8 cellular contexts compared by ENCODE assay signal in genomic region chr12:6635856-6636521, GRCh38. TPM values are rescaled to one million over a fixed set of nuclear protein-coding genes. Genes with fewer than 3 reads are reported as not detected.
DNase-seq lines count a peak whose midpoint lies in the region; ATAC-seq, FAIRE-seq and TF ChIP-seq lines count a peak whose summit lies in the region.

Gene LPAR5, minus strand, starts transcription at chr12:6635959. Its CDS starts 14,711 bp downstream, at chr12:6621248.

- 54 to 55% methylated on average over 17 of the region's 17 CpGs for WGBS in tibial nerve, 2 donors
- WGBS in ovary, 3 donors: 59 to 69% (median 62%) methylated on average over 17 of the region's 17 CpGs

- no peaks in the 10 kb centered on the region for H4K20me1 ChIP-seq in keratinocyte (ENCODE audit: control insufficient read depth, extremely low read depth, insufficient read depth, low read length)

- no peak for TF ChIP-seq CTCF in keratinocyte (optimal IDR thresholded peaks at IDR 0.05 in 1 of 3, IDR thresholded peaks at IDR 0.05 in 1 of 3, conservative IDR thresholded peaks at IDR 0.05 in 1 of 3; ENCODE audit: extremely low read depth in 1 of 3, insufficient read depth in 2 of 3, low read length in 3 of 3)
- no peak for TF ChIP-seq CTCF in tibial nerve (IDR thresholded peaks at IDR 0.05)
- no peak for TF ChIP-seq CTCF in ovary (IDR thresholded peaks at IDR 0.05)

- peaks cover 0 to 4% of the 10 kb centered on the region in 2 experiments for H3K36me3 ChIP-seq in keratinocyte (ENCODE audit: control insufficient read depth in 2 of 2, extremely low read depth in 1 of 2, insufficient read depth in 2 of 2, low read length in 2 of 2)
- no peaks in the 10 kb centered on the region for H3K36me3 ChIP-seq in tibial nerve
- H3K36me3 ChIP-seq in ovary: no peaks in the 10 kb centered on the region

- peak within 1 kb of the TSS; percentile 97 for H2AFZ ChIP-seq in keratinocyte (ENCODE audit: control insufficient read depth, low read length)

- peak; percentile 48 to 55 for ATAC-seq in activated CD4-positive, CD25-positive, alpha-beta regulatory T cell treated with anti-CD3 and anti-CD28 coated beads, Interleukin-2, amount 50 U/mL, for 24 hours
- peak; percentile 55 to 65 for ATAC-seq in activated T-cell treated with anti-CD3 and anti-CD28 coated beads, Interleukin-2, amount 50 U/mL, for 72 hours (replicated peaks in 1 of 2)
- no peak for ATAC-seq in GM18858 (IDR thresholded peaks at IDR 0.05; ENCODE audit: unreplicated experiment)

- TF ChIP-seq EP300 in tibial nerve (IDR thresholded peaks at IDR 0.05): no peak
- no peak for TF ChIP-seq EP300 in ovary (IDR thresholded peaks at IDR 0.05)

- H3K4me2 ChIP-seq in keratinocyte (ENCODE audit: control insufficient read depth, extremely low read depth, insufficient read depth, low read depth, low read length): peak within 1 kb of the TSS; percentile 97

- dilution Hi-C loops in keratinocyte (cut with MboI; ENCODE audit: extremely low pct_ligation_motif_present, low sequenced_read_pairs): no loop called here

- H3K4me1 ChIP-seq in keratinocyte (ENCODE audit: control insufficient read depth, extremely low read depth, insufficient read depth, low read length) (peaks cover 40% of the 10 kb centered on the region), tibial nerve (peaks cover 0 to 26% (median 12%) of the 10 kb centered on the region in 4 donors), ovary (ENCODE audit: insufficient read depth) (no peaks in the 10 kb centered on the region)

- no peaks in the 10 kb centered on the region for H3K9me3 Mint-ChIP-seq in activated T-cell treated with anti-CD3 and anti-CD28 coated beads, Interleukin-2, amount 50 U/mL, for 72 hours

- intact Hi-C loops in ovary (cut with DNase I): no loop called here

- H3K4me3 ChIP-seq in keratinocyte (ENCODE audit: control insufficient read depth in 2 of 3, extremely low read depth in 1 of 3, insufficient read depth in 2 of 3, low read depth in 1 of 3, low read length in 3 of 3) (peak within 1 kb of the TSS; percentile 45 to 75 (median 66)), tibial nerve (peak within 1 kb of the TSS in 2 of 4 donors; percentile 15 to 37), ovary (no peak within 1 kb of the TSS)

- H3K27ac ChIP-seq in keratinocyte (ENCODE audit: control insufficient read depth, insufficient read depth, low read length) (peak within 1 kb of the TSS; percentile 83), tibial nerve (peak within 1 kb of the TSS in 3 of 4 donors; percentile 51 to 78 (median 60)), ovary (no peak within 1 kb of the TSS)

- no peak for DNase-seq in activated CD4-positive, CD25-positive, alpha-beta regulatory T cell treated with anti-CD3 and anti-CD28 coated beads, Interleukin-2, amount 50 U/mL, for 72 hours
- DNase-seq in HPDE6-E6E7 (ENCODE audit: extremely low spot score) (peak; percentile 93), keratinocyte (ENCODE audit: low read depth, low spot score) (peak; percentile 69), tibial nerve (ENCODE audit: low spot score in 2 of 2) (peak in 1 of 2 donors; percentile 24), ovary (no peak)
- DNase-seq in activated T-cell treated with anti-CD3 and anti-CD28 coated beads, Interleukin-2, amount 50 U/mL, for 72 hours: peak; percentile 40 to 51

- peaks cover 59% of the 10 kb centered on the region for H3K4me1 Mint-ChIP-seq in activated T-cell treated with anti-CD3 and anti-CD28 coated beads, Interleukin-2, amount 50 U/mL, for 72 hours (ENCODE audit: low read depth)

- H3K27me3 ChIP-seq in keratinocyte (ENCODE audit: control insufficient read depth, extremely low read depth, insufficient read depth, low read length): no peaks in the 10 kb centered on the region
- peaks cover 0 to 9% of the 10 kb centered on the region in 2 donors for H3K27me3 ChIP-seq in tibial nerve
- no peaks in the 10 kb centered on the region for H3K27me3 ChIP-seq in ovary

- H3K4me3 Mint-ChIP-seq in activated T-cell treated with anti-CD3 and anti-CD28 coated beads, Interleukin-2, amount 50 U/mL, for 72 hours: peak within 1 kb of the TSS; percentile 75 to 78

- H3K9me3 ChIP-seq in keratinocyte (ENCODE audit: control insufficient read depth, low read depth, low read length) (no peaks in the 10 kb centered on the region), tibial nerve (no peaks in the 10 kb centered on the region), ovary (no peaks in the 10 kb centered on the region)

- H3K79me2 ChIP-seq in keratinocyte (ENCODE audit: control insufficient read depth, insufficient read depth, low read length): peaks cover 13% of the 10 kb centered on the region

- no peaks in the 10 kb centered on the region for H3K9me1 ChIP-seq in keratinocyte (ENCODE audit: control insufficient read depth, extremely low read depth, insufficient read depth, low read length)

- H3K27me3 Mint-ChIP-seq in activated T-cell treated with anti-CD3 and anti-CD28 coated beads, Interleukin-2, amount 50 U/mL, for 72 hours (ENCODE audit: low read depth): no peaks in the 10 kb centered on the region

- TF ChIP-seq POLR2A in tibial nerve (IDR thresholded peaks at IDR 0.05) (peak; percentile 19 to 21), ovary (IDR thresholded peaks at IDR 0.05) (no peak)

- peak within 1 kb of the TSS; percentile 82 for H3K27ac Mint-ChIP-seq in activated T-cell treated with anti-CD3 and anti-CD28 coated beads, Interleukin-2, amount 50 U/mL, for 72 hours

- peak; percentile 88 for FAIRE-seq in keratinocyte (lab: Jason Lieb, UNC)

- peak within 1 kb of the TSS; percentile 84 for H3K9ac ChIP-seq in keratinocyte (ENCODE audit: control insufficient read depth, extremely low read depth, insufficient read depth, low read length)

- no peaks in the 10 kb centered on the region for H3K36me3 Mint-ChIP-seq in activated T-cell treated with anti-CD3 and anti-CD28 coated beads, Interleukin-2, amount 50 U/mL, for 72 hours (ENCODE audit: insufficient read depth in 2 of 2)

RNA-seq across cellular contexts. Expression of gene LPAR5, which starts in this region (rescaled TPM):
- total RNA-seq in activated T-cell treated with anti-CD3 and anti-CD28 coated beads, Interleukin-2, amount 50 U/mL, for 72 hours: 1 to 10 TPM; 4.1 to 8.9 TPM
- polyA plus RNA-seq in keratinocyte (6.7 to 11.7 TPM (median 8.3 TPM) in 3 replicates), ovary (1 to 10 TPM in 1 of 2 donors, under 1 TPM in 1; 0.57 to 2.6 TPM)
- 1.8 TPM for polyA plus RNA-seq in keratinocyte (2011; ENCODE audit: low read depth)
- polyA plus RNA-seq in keratinocyte (2011; cell fraction: cytosol; rRNA removed): 7.1 and 8.1 TPM in 2 replicates
- polyA plus RNA-seq in keratinocyte (2011; cell fraction: nucleus; rRNA removed): 14.6 and 17.4 TPM in 2 replicates
- 6.4 and 12.5 TPM in 2 replicates for polyA plus RNA-seq in keratinocyte (2012; ENCODE audit: low replicate concordance)
- 8.7 to 32.0 TPM (median 9.3 TPM) in 3 replicates for polyA minus RNA-seq in keratinocyte
- polyA minus RNA-seq in keratinocyte (2011; cell fraction: cytosol; rRNA and poly(A)+ RNA removed): 11.5 TPM
- polyA minus RNA-seq in keratinocyte (2011; cell fraction: nucleus; rRNA and poly(A)+ RNA removed): 12.1 and 13.9 TPM in 2 replicates
- total RNA-seq in tibial nerve (10 to 100 TPM in 1 of 4 donors, 1 to 10 TPM in 3; 1.8 to 11.4 (median 3.2) TPM), ovary (1 to 10 TPM in 6 of 7 donors, under 1 TPM in 1; 0.83 to 2.2 (median 1.3) TPM)

Comparison
In these comparisons a context has a peak if more than half of its experiments do, and no peak if none do; other contexts are left out.
1. DNase-seq: peak in HPDE6-E6E7 (single experiment), activated T-cell treated with anti-CD3 and anti-CD28 coated beads, Interleukin-2, amount 50 U/mL, for 72 hours (2 of 2) and keratinocyte (single experiment); none in activated CD4-positive, CD25-positive, alpha-beta regulatory T cell treated with anti-CD3 and anti-CD28 coated beads, Interleukin-2, amount 50 U/mL, for 72 hours (single experiment) and ovary (0 of 5).
2. H3K27ac ChIP-seq: peak in keratinocyte (single experiment) and tibial nerve (3 of 4); none in ovary (0 of 2).